19 cellular contexts compared by ENCODE assay signal in genomic region chr1:171424494-171424893, GRCh38.
DNase-seq lines count a peak whose midpoint lies in the region; ATAC-seq and TF ChIP-seq lines count a peak whose summit lies in the region.
"Had no signal": no experiment of that assay in that cellular context is flagged by ENCODE, and none has a peak within 500 bp of the region (broad histone marks: within the 10 kb centered on the region; RNA-seq: fewer than 3 reads in every experiment).

No MANE protein-coding gene starts in this region.

- no peaks in the 10 kb centered on the region for H3K9me3 ChIP-seq in PC-3 (ENCODE audit: low read length)

- no peak overlapping the region for H3K4me2 ChIP-seq in PC-3 (ENCODE audit: low read length)

- TF ChIP-seq CTCF in PC-3 (conservative IDR thresholded peaks at IDR 0.05; ENCODE audit: low read depth, low read length) = no peak
- TF ChIP-seq CTCF in WTC11 (IDR thresholded peaks at IDR 0.05) = no peak
- no peak for TF ChIP-seq CTCF in progenitor cell of endocrine pancreas (IDR thresholded peaks at IDR 0.05; ENCODE audit: unreplicated experiment)

- no peak overlapping the region for H2AFZ ChIP-seq in PC-3 (ENCODE audit: low read length)

- H3K36me3 Mint-ChIP-seq in WTC11 (peaks cover 29% of the 10 kb centered on the region), progenitor cell of endocrine pancreas (ENCODE audit: insufficient read depth) (no peaks in the 10 kb centered on the region)
- H3K36me3 Mint-ChIP-seq: CD8-positive, alpha-beta memory T cell had no signal

- H4K20me1 ChIP-seq in PC-3 (ENCODE audit: low read length) = no peaks in the 10 kb centered on the region

- peaks cover 28% of the 10 kb centered on the region for H3K9me3 Mint-ChIP-seq in WTC11
- H3K9me3 Mint-ChIP-seq in progenitor cell of endocrine pancreas (ENCODE audit: low read depth) = peaks cover 10% of the 10 kb centered on the region

- no peak overlapping the region for H3K9ac ChIP-seq in PC-3 (ENCODE audit: low read length)

- ATAC-seq in PC-3 = peak; percentile 54
- peak; percentile 31 for ATAC-seq in WTC11
- peak; percentile 56 for ATAC-seq in esophagus mucosa
- ATAC-seq: HCT116 had no signal

- no peaks in the 10 kb centered on the region for H3K36me3 ChIP-seq in PC-3 (ENCODE audit: low read depth, low read length)

- peak; percentile 75 for DNase-seq in PC-3
- no peak for DNase-seq in WTC11 (ENCODE audit: low spot score)
- no peak for DNase-seq in progenitor cell of endocrine pancreas (ENCODE audit: low spot score, unreplicated experiment)
- DNase-seq in GM19240 (ENCODE audit: insufficient read length, low spot score) = no peak
- no peak for DNase-seq in activated T-cell treated with anti-CD3 and anti-CD28 coated beads, Interleukin-2, amount 50 U/mL, for 48 hours
- DNase-seq in COLO668 (lab: John Stamatoyannopoulos, UW; ENCODE audit: unreplicated experiment) = no peak
- DNase-seq: ACHN; C1 segment of cervical spinal cord; CD8-positive, alpha-beta memory T cell; DMS79; Kasumi-1; NCI-H1105; NCI-H2081; NCI-H510A; NCI-H748 treated with DMSO at 0.1 percent for 48 hours; NK-92 treated with Interleukin-12 subunit alpha and Interleukin-12 subunit beta, amount 100 ng/mL, for 24 hours; SHP77 treated with DMSO at 0.1 percent for 48 hours had no signal

- no peaks in the 10 kb centered on the region for H3K9me2 ChIP-seq in PC-3 (replicated peaks; ENCODE audit: low read length)

- no peaks in the 10 kb centered on the region; the same call in none of the 2 replicates for H3K27me3 Mint-ChIP-seq in WTC11 (ENCODE audit: low read depth)
- H3K27me3 Mint-ChIP-seq in progenitor cell of endocrine pancreas = no peaks in the 10 kb centered on the region

- no peaks in the 10 kb centered on the region for H3K79me2 ChIP-seq in PC-3 (ENCODE audit: low read length)

- H3K4me3 ChIP-seq in PC-3 (ENCODE audit: low read length) = no peak overlapping the region

- intact Hi-C loops in PC-3 (cut with micrococcal nuclease) = no loop called here

- peaks cover 12% of the 10 kb centered on the region; the same call in 1 of the 2 replicates for H3K4me1 ChIP-seq in PC-3 (ENCODE audit: insufficient read depth, low read length)

- POLR2A ChIA-PET in PC-3 (lab: Charles Lee; ENCODE audit: unreplicated experiment) (no interaction called here), WTC11 (lab: Charles Lee) (interaction anchor here (0.5 kb wide), 1 partner anchor 23 kb away, joined by 4 read pairs; no protein-coding TSS in a partner anchor)

- CTCF ChIA-PET in PC-3 (lab: Charles Lee) = no interaction called here
- CTCF ChIA-PET in WTC11 (lab: Charles Lee) = no interaction called here

- H3K27me3 ChIP-seq in PC-3 (ENCODE audit: low read length) = no peaks in the 10 kb centered on the region

- H3K4me3 Mint-ChIP-seq in WTC11 (no peak overlapping the region), progenitor cell of endocrine pancreas (ENCODE audit: low read depth) (no peak overlapping the region)
- H3K4me3 Mint-ChIP-seq: CD8-positive, alpha-beta memory T cell had no signal

- H3K4me1 Mint-ChIP-seq in WTC11 = peaks cover 60% of the 10 kb centered on the region
- H3K4me1 Mint-ChIP-seq in progenitor cell of endocrine pancreas (ENCODE audit: low read depth) = peaks cover 2% of the 10 kb centered on the region

- H3K27ac Mint-ChIP-seq in WTC11 (peak overlapping the region; percentile 22; the same call in 1 of the 2 replicates), progenitor cell of endocrine pancreas (peak overlapping the region; percentile 70)

- H3F3A ChIP-seq in PC-3 (ENCODE audit: low read length, unreplicated experiment) = no peaks in the 10 kb centered on the region

- H3K27ac ChIP-seq in PC-3 (ENCODE audit: low read length) = no peak overlapping the region

- no TSS peak for BruUV-seq in PC-3 (replicated peaks; lab: Mats Ljungman, UMichigan)

TF ChIP-seq in WTC11, 78 proteins besides CTCF, POLR2A, EP300 and RAD21 (continues in another document):
- TF ChIP-seq, protein P1, sequence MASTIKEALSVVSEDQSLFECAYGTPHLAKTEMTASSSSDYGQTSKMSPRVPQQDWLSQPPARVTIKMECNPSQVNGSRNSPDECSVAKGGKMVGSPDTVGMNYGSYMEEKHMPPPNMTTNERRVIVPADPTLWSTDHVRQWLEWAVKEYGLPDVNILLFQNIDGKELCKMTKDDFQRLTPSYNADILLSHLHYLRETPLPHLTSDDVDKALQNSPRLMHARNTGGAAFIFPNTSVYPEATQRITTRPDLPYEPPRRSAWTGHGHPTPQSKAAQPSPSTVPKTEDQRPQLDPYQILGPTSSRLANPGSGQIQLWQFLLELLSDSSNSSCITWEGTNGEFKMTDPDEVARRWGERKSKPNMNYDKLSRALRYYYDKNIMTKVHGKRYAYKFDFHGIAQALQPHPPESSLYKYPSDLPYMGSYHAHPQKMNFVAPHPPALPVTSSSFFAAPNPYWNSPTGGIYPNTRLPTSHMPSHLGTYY (CRISPR knock-in tag; IDR thresholded peaks at IDR 0.05) = no peak
- TF ChIP-seq ZNF532 (CRISPR knock-in tag; IDR thresholded peaks at IDR 0.05; ENCODE audit: borderline replicate concordance) = no peak
- TF ChIP-seq NFATC4 (CRISPR knock-in tag; IDR thresholded peaks at IDR 0.05) = no peak
- TF ChIP-seq, protein P2, sequence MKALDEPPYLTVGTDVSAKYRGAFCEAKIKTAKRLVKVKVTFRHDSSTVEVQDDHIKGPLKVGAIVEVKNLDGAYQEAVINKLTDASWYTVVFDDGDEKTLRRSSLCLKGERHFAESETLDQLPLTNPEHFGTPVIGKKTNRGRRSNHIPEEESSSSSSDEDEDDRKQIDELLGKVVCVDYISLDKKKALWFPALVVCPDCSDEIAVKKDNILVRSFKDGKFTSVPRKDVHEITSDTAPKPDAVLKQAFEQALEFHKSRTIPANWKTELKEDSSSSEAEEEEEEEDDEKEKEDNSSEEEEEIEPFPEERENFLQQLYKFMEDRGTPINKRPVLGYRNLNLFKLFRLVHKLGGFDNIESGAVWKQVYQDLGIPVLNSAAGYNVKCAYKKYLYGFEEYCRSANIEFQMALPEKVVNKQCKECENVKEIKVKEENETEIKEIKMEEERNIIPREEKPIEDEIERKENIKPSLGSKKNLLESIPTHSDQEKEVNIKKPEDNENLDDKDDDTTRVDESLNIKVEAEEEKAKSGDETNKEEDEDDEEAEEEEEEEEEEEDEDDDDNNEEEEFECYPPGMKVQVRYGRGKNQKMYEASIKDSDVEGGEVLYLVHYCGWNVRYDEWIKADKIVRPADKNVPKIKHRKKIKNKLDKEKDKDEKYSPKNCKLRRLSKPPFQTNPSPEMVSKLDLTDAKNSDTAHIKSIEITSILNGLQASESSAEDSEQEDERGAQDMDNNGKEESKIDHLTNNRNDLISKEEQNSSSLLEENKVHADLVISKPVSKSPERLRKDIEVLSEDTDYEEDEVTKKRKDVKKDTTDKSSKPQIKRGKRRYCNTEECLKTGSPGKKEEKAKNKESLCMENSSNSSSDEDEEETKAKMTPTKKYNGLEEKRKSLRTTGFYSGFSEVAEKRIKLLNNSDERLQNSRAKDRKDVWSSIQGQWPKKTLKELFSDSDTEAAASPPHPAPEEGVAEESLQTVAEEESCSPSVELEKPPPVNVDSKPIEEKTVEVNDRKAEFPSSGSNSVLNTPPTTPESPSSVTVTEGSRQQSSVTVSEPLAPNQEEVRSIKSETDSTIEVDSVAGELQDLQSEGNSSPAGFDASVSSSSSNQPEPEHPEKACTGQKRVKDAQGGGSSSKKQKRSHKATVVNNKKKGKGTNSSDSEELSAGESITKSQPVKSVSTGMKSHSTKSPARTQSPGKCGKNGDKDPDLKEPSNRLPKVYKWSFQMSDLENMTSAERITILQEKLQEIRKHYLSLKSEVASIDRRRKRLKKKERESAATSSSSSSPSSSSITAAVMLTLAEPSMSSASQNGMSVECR (CRISPR knock-in tag; IDR thresholded peaks at IDR 0.05; ENCODE audit: borderline replicate concordance) = no peak
- no peak for TF ChIP-seq ZNF121 (CRISPR knock-in tag; IDR thresholded peaks at IDR 0.05)
- TF ChIP-seq USF2 (CRISPR knock-in tag; IDR thresholded peaks at IDR 0.05) = no peak
- TF ChIP-seq RELA (CRISPR knock-in tag; IDR thresholded peaks at IDR 0.05; ENCODE audit: borderline replicate concordance) = no peak
- TF ChIP-seq GRHL2 (CRISPR knock-in tag; IDR thresholded peaks at IDR 0.05; ENCODE audit: insufficient replicate concordance, severe bottlenecking) = no peak
